Comparison of ENCODE assay signal across 12 cellular contexts in the genomic region with DNA sequence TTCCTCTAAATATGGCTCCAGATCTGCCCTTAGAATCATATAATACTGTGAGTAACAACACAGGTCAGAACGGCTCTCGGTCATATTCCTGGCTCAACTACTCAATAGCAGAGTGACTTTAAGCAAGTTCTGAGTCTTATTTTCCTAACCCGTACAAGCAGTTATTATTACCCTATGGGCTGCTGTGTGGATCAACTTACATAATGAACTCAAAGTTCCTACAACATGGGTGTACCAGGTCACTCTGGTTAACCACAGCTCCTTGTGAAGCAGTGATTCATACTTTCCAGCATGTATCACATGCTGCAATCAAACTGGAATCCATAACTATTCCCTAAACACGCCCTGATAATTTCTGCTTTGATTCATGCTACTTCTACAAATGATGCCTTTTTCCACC.
DNase-seq lines count a peak whose midpoint lies in the region; ATAC-seq, FAIRE-seq and TF ChIP-seq lines count a peak whose summit lies in the region.
"Had no signal": no experiment of that assay in that cellular context is flagged by ENCODE, and none has a peak within 500 bp of the region (broad histone marks: within the 10 kb centered on the region; RNA-seq: fewer than 3 reads in every experiment).

No MANE protein-coding gene starts in this region.

- no peaks in the 10 kb centered on the region for H3K9me3 Mint-ChIP-seq in astrocyte (ENCODE audit: unreplicated experiment)
- peaks cover 9% of the 10 kb centered on the region for H3K9me3 Mint-ChIP-seq in activated T-cell treated with anti-CD3 and anti-CD28 coated beads, Interleukin-2, amount 50 U/mL, for 4 hours
- H3K9me3 Mint-ChIP-seq: stimulated activated memory B cell treated with anti-CD40 and anti-IgM and Interleukin-4, amounts not matched to agents 10 μg/mL and 1 μg/mL and 100 μg/mL, for 72 hours had no signal

- H3K9me3 ChIP-seq in astrocyte (ENCODE audit: insufficient read depth, low read depth, low read length) (no peaks in the 10 kb centered on the region), lower lobe of right lung (peaks cover 4% of the 10 kb centered on the region)
- H3K9me3 ChIP-seq: pancreas had no signal

- H3K4me2 ChIP-seq in astrocyte (ENCODE audit: low read length): peak overlapping the region; percentile 57

- H3K36me3 ChIP-seq in astrocyte (ENCODE audit: insufficient read depth, low read length) (no peaks in the 10 kb centered on the region), lower lobe of right lung (no peaks in the 10 kb centered on the region), H7 (replicated peaks; ENCODE audit: control insufficient read depth, insufficient read depth, low read length) (no peaks in the 10 kb centered on the region)
- H3K36me3 ChIP-seq: pancreas had no signal

- in situ Hi-C loops in KBM-7 (cut with MboI; ENCODE audit: low pct_unique_long_range_greater_than_20kb, low sequenced_read_pairs): no loop called here

- peak overlapping the region; percentile 82 for H3K27ac Mint-ChIP-seq in astrocyte (ENCODE audit: unreplicated experiment)
- H3K27ac Mint-ChIP-seq: stimulated activated memory B cell treated with anti-CD40 and anti-IgM and Interleukin-4, amounts not matched to agents 10 μg/mL and 1 μg/mL and 100 μg/mL, for 72 hours had no signal

- H3K36me3 Mint-ChIP-seq in astrocyte (ENCODE audit: low read depth, unreplicated experiment): no peaks in the 10 kb centered on the region
- H3K36me3 Mint-ChIP-seq in activated T-cell treated with anti-CD3 and anti-CD28 coated beads, Interleukin-2, amount 50 U/mL, for 4 hours (ENCODE audit: insufficient read depth): peaks cover 14% of the 10 kb centered on the region

- peak; percentile 19 to 55 for ATAC-seq in lower lobe of right lung
- no peak for ATAC-seq in GM18870 (IDR thresholded peaks at IDR 0.05; ENCODE audit: unreplicated experiment)
- no peak for ATAC-seq in activated T-cell treated with anti-CD3 and anti-CD28 coated beads, Interleukin-2, amount 50 U/mL, for 4 hours
- ATAC-seq: stimulated activated memory B cell treated with anti-CD40 and anti-IgM and Interleukin-4, amounts not matched to agents 10 μg/mL and 1 μg/mL and 100 μg/mL, for 72 hours had no signal

- peak; percentile 98 for FAIRE-seq in astrocyte (lab: Jason Lieb, UNC)

- H3K9ac ChIP-seq in astrocyte (ENCODE audit: low read length): peak overlapping the region; percentile 2

- no peaks in the 10 kb centered on the region for H3K27me3 ChIP-seq in astrocyte (ENCODE audit: insufficient read depth, low read length)
- H3K27me3 ChIP-seq in lower lobe of right lung (ENCODE audit: low read depth): no peaks in the 10 kb centered on the region
- H3K27me3 ChIP-seq in H7 (ENCODE audit: control insufficient read depth, insufficient read depth, low read length): no peaks in the 10 kb centered on the region
- H3K27me3 ChIP-seq: pancreas had no signal

- H3K4me3 Mint-ChIP-seq in astrocyte (ENCODE audit: unreplicated experiment): no peak overlapping the region
- no peak overlapping the region for H3K4me3 Mint-ChIP-seq in activated T-cell treated with anti-CD3 and anti-CD28 coated beads, Interleukin-2, amount 50 U/mL, for 4 hours
- H3K4me3 Mint-ChIP-seq: stimulated activated memory B cell treated with anti-CD40 and anti-IgM and Interleukin-4, amounts not matched to agents 10 μg/mL and 1 μg/mL and 100 μg/mL, for 72 hours had no signal

- H3K4me1 Mint-ChIP-seq in astrocyte (ENCODE audit: low read depth, unreplicated experiment): peaks cover 22% of the 10 kb centered on the region
- peaks cover 3% of the 10 kb centered on the region for H3K4me1 Mint-ChIP-seq in activated T-cell treated with anti-CD3 and anti-CD28 coated beads, Interleukin-2, amount 50 U/mL, for 4 hours (ENCODE audit: low read depth)
- H3K4me1 Mint-ChIP-seq: stimulated activated memory B cell treated with anti-CD40 and anti-IgM and Interleukin-4, amounts not matched to agents 10 μg/mL and 1 μg/mL and 100 μg/mL, for 72 hours had no signal

- no peak overlapping the region for H2AFZ ChIP-seq in astrocyte (ENCODE audit: low read depth, low read length)

- peaks cover 13% of the 10 kb centered on the region for H3K4me1 ChIP-seq in astrocyte (ENCODE audit: insufficient read depth, low read length)
- no peaks in the 10 kb centered on the region for H3K4me1 ChIP-seq in lower lobe of right lung
- H3K4me1 ChIP-seq: pancreas had no signal

- no peaks in the 10 kb centered on the region for H3K27me3 Mint-ChIP-seq in astrocyte (ENCODE audit: low read depth, unreplicated experiment)
- no peaks in the 10 kb centered on the region for H3K27me3 Mint-ChIP-seq in activated T-cell treated with anti-CD3 and anti-CD28 coated beads, Interleukin-2, amount 50 U/mL, for 4 hours (ENCODE audit: low read depth)
- H3K27me3 Mint-ChIP-seq: stimulated activated memory B cell treated with anti-CD40 and anti-IgM and Interleukin-4, amounts not matched to agents 10 μg/mL and 1 μg/mL and 100 μg/mL, for 72 hours had no signal

- H3K27ac ChIP-seq in astrocyte (ENCODE audit: low read depth, low read length) (peak overlapping the region; percentile 49), lower lobe of right lung (no peak overlapping the region)
- H3K27ac ChIP-seq: pancreas had no signal

- TF ChIP-seq CTCF in AG09319 (IDR thresholded peaks at IDR 0.05; ENCODE audit: low read depth, low read length) (no peak), astrocyte (IDR thresholded peaks at IDR 0.05; ENCODE audit: insufficient read depth, low read depth, low read length) (no peak), lower lobe of right lung (IDR thresholded peaks at IDR 0.05) (no peak)

- DNase-seq in AG09319 (ENCODE audit: extremely low read depth, low read depth): peak; percentile 96
- peak; percentile 1 for DNase-seq in KBM-7
- DNase-seq in astrocyte (ENCODE audit: low read depth): peak; percentile 100
- no peak for DNase-seq in lower lobe of right lung
- DNase-seq in cardiac septum (ENCODE audit: low spot score): no peak
- no peak for DNase-seq in H7
- DNase-seq in activated T-cell treated with anti-CD3 and anti-CD28 coated beads, Interleukin-2, amount 50 U/mL, for 4 hours: no peak
- DNase-seq: DMS79, NCI-H510A treated with DMSO at 0.1 percent for 48 hours, pancreas had no signal

- H4K20me1 ChIP-seq in astrocyte (ENCODE audit: insufficient read depth, low read length): no peaks in the 10 kb centered on the region

- intact Hi-C loops in lower lobe of right lung (cut with DNase I) (no loop called here), cardiac septum (cut with DNase I) (no loop called here)

- H3K4me3 ChIP-seq in astrocyte (ENCODE audit: insufficient read depth, low read depth, low read length): no peak overlapping the region
- H3K4me3 ChIP-seq in lower lobe of right lung: no peak overlapping the region
- H3K4me3 ChIP-seq in H7 (ENCODE audit: insufficient read depth, low read depth, low read length): no peak overlapping the region
- H3K4me3 ChIP-seq: pancreas had no signal

- no peaks in the 10 kb centered on the region for H3K79me2 ChIP-seq in astrocyte (ENCODE audit: insufficient read depth, low read length)

Comparison
In these comparisons a context has a peak if more than half of its experiments do, and no peak if none do; other contexts are left out.
1. DNase-seq: peak in AG09319 (single experiment), KBM-7 (single experiment) and astrocyte (single experiment); none in lower lobe of right lung (single experiment), cardiac septum (single experiment), H7 (single experiment) and activated T-cell treated with anti-CD3 and anti-CD28 coated beads, Interleukin-2, amount 50 U/mL, for 4 hours (single experiment).
2. ATAC-seq: peak in lower lobe of right lung (2 of 2); none in GM18870 (single experiment) and activated T-cell treated with anti-CD3 and anti-CD28 coated beads, Interleukin-2, amount 50 U/mL, for 4 hours (0 of 2).